Comparison of ENCODE assay signal across 16 cellular contexts in genomic region chr15:48334260-48334659, GRCh38. TPM values are rescaled to one million over a fixed set of nuclear protein-coding genes. Genes with fewer than 3 reads are reported as not detected.
DNase-seq lines count a peak whose midpoint lies in the region; ATAC-seq and TF ChIP-seq lines count a peak whose summit lies in the region.
"Had no signal": no experiment of that assay in that cellular context is flagged by ENCODE, and none has a peak within 500 bp of the region (broad histone marks: within the 10 kb centered on the region; RNA-seq: fewer than 3 reads in every experiment).

No MANE protein-coding gene starts in this region.

- H3K9ac ChIP-seq in HUES48 (ENCODE audit: low read depth, low read length) = no peak overlapping the region

- no peaks in the 10 kb centered on the region; the same call in 1 of the 2 replicates for H4K20me1 ChIP-seq in PC-9 (ENCODE audit: insufficient read depth)

- H3K79me2 ChIP-seq in PC-9 (ENCODE audit: low read depth) = peaks cover 19% of the 10 kb centered on the region

- no peak overlapping the region for H2AFZ ChIP-seq in PC-9
- H2AFZ ChIP-seq: GM23248 had no signal

- intact Hi-C loops in PC-9 (cut with micrococcal nuclease; ENCODE audit: unreplicated experiment) (loop anchor here (10.0 kb wide), 1 partner anchor 711 kb away; the partner anchor contains the start of gene SECISBP2L), ovary (cut with DNase I) (no loop called here)

- no peak for TF ChIP-seq EP300 in ovary (IDR thresholded peaks at IDR 0.05)

- no TSS peak for BruUV-seq in PC-9 (replicated peaks; lab: Mats Ljungman, UMichigan)

- H3K27ac ChIP-seq in C4-2B (no peak overlapping the region), HUES48 (ENCODE audit: low read depth, low read length) (no peak overlapping the region), PC-9 (no peak overlapping the region), foreskin keratinocyte (no peak overlapping the region), ovary (no peak overlapping the region)
- H3K27ac ChIP-seq: ascending aorta, dorsolateral prefrontal cortex, GM23248 had no signal

- POLR2A ChIA-PET in PC-9 (lab: Charles Lee; ENCODE audit: unreplicated experiment) = interaction anchor here (0.9 kb wide), 1 partner anchor 36 kb away, joined by 4 read pairs; no protein-coding TSS in a partner anchor

- no peaks in the 10 kb centered on the region for H3K9me3 ChIP-seq in HUES48 (ENCODE audit: control insufficient read depth, insufficient read depth, low read length)
- no peaks in the 10 kb centered on the region for H3K9me3 ChIP-seq in PC-9 (ENCODE audit: insufficient read depth, low read depth)
- no peaks in the 10 kb centered on the region for H3K9me3 ChIP-seq in ovary
- H3K9me3 ChIP-seq: ascending aorta had no signal

- H3K4me1 ChIP-seq in HUES48 (ENCODE audit: control insufficient read depth, insufficient read depth, low read length) (peaks cover 22% of the 10 kb centered on the region), PC-9 (replicated peaks; ENCODE audit: insufficient read depth) (peaks cover 16% of the 10 kb centered on the region), foreskin keratinocyte (peaks cover 17% of the 10 kb centered on the region), ovary (ENCODE audit: insufficient read depth) (peaks cover 4% of the 10 kb centered on the region)

- H3K9me2 ChIP-seq in PC-9 (ENCODE audit: insufficient read depth) = no peaks in the 10 kb centered on the region

- H3K36me3 ChIP-seq in HUES48 (ENCODE audit: control insufficient read depth, insufficient read depth, low read length) (peaks cover 56% of the 10 kb centered on the region), PC-9 (ENCODE audit: low read depth) (0 out of 2 replicates have a peak, but pooled peaks cover 4% of the 10 kb centered on the region), ovary (no peaks in the 10 kb centered on the region)

- H3K4me2 ChIP-seq in PC-9 = peak overlapping the region; percentile 97; the same call in 1 of the 2 replicates
- H3K4me2 ChIP-seq: smooth muscle cell had no signal

- ATAC-seq in foreskin keratinocyte (no peak), GM21723 (IDR thresholded peaks at IDR 0.05; ENCODE audit: unreplicated experiment) (no peak), GM21526 (IDR thresholded peaks at IDR 0.05; ENCODE audit: low FRiP score, unreplicated experiment) (no peak)
- ATAC-seq: CD8-positive, alpha-beta T cell; Right ventricle myocardium inferior had no signal

- TF ChIP-seq CTCF in C4-2B (conservative IDR thresholded peaks at IDR 0.05) = peak; percentile 6; the same call in 1 of the 2 replicates
- TF ChIP-seq CTCF in PC-9 (conservative IDR thresholded peaks at IDR 0.05) = no peak
- TF ChIP-seq CTCF in foreskin keratinocyte (conservative IDR thresholded peaks at IDR 0.05) = peak; percentile 24
- no peak for TF ChIP-seq CTCF in ovary (IDR thresholded peaks at IDR 0.05)

- H3K4me3 ChIP-seq in HUES48 (ENCODE audit: low read depth, low read length) = peak overlapping the region; percentile 72
- H3K4me3 ChIP-seq in PC-9 = no peak overlapping the region
- no peak overlapping the region for H3K4me3 ChIP-seq in ovary
- H3K4me3 ChIP-seq: ascending aorta, dorsolateral prefrontal cortex, GM23248, smooth muscle cell had no signal

- no peaks in the 10 kb centered on the region for H3F3A ChIP-seq in PC-9 (ENCODE audit: insufficient read depth, low read depth)

- CTCF ChIA-PET in PC-9 (lab: Charles Lee) = interaction anchor here (0.9 kb wide), 1 partner anchor 18 kb away, joined by 3 read pairs; no protein-coding TSS in a partner anchor

- DNase-seq in PC-9 (no peak), foreskin keratinocyte (no peak), ovary (no peak)
- DNase-seq: CD8-positive, alpha-beta T cell; dorsolateral prefrontal cortex; GF-D8; GM23248; NCI-H1105; substantia nigra had no signal

- H3K27me3 ChIP-seq in HUES48 (ENCODE audit: control insufficient read depth, insufficient read depth, low read length) (no peaks in the 10 kb centered on the region), PC-9 (ENCODE audit: insufficient read depth, low read depth) (no peaks in the 10 kb centered on the region), foreskin keratinocyte (no peaks in the 10 kb centered on the region), ovary (no peaks in the 10 kb centered on the region)
- H3K27me3 ChIP-seq: ascending aorta, dorsolateral prefrontal cortex had no signal

- no peak for TF ChIP-seq POLR2A in ovary (IDR thresholded peaks at IDR 0.05)

- 77 to 81% (median 78%) methylated on average over 2 of the region's 2 CpGs for WGBS in ovary, 3 donors

RNA-seq across cellular contexts. Expression of gene DUT, which starts 3.0 kb away (rescaled TPM):
- total RNA-seq in PC-9 (2021) = 148 and 169 TPM in 2 replicates
- total RNA-seq in foreskin keratinocyte = 93.8 and 113 TPM in 2 replicates
- polyA plus RNA-seq in foreskin keratinocyte = 160 and 193 TPM in 2 replicates
- 100 to 1,000 TPM in 3 of 7 donors, 10 to 100 TPM in 4; 72.6 to 131 (median 95.0) TPM for total RNA-seq in ovary
- 10 to 100 TPM; 63.1 to 84.1 TPM for polyA plus RNA-seq in ovary

Comparison
In these comparisons a context has a peak if more than half of its experiments do, and no peak if none do; other contexts are left out.
1. CTCF ChIP-seq: peak in C4-2B (single experiment) and foreskin keratinocyte (single experiment); none in PC-9 (single experiment) and ovary (0 of 3).